In the genomic region with DNA sequence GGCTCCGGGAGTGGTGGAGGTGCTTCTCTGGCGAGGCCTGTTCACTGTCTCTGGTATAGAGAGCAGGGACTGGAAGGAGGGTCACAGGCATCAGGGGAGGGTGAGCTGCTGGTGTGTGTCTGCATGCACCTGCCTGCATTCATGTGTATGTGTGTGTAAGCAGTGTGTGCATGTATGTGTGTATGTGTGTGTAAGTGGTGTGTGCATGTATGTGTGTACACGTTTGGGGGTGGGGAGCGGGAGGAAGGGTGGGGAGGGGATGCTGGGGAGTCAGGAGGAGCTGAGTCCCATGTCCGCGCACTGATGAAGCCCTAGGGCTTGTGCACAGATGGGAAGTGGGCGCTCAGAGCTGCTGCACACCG, we compare ENCODE assay signal across 18 cellular contexts. TPM values are rescaled to one million over a fixed set of nuclear protein-coding genes. Genes with fewer than 3 reads are reported as not detected.
A peak's percentile ranks its signal among the peaks of the same experiment; 100 is the strongest.
DNase-seq lines count a peak whose midpoint lies in the region; ATAC-seq, FAIRE-seq and TF ChIP-seq lines count a peak whose summit lies in the region.
"Had no signal": no experiment of that assay in that cellular context is flagged by ENCODE, and none has a peak within 500 bp of the region (broad histone marks: within the 10 kb centered on the region; RNA-seq: fewer than 3 reads in every experiment).

No MANE protein-coding gene starts in this region.

- H3K27ac ChIP-seq in A549 (peak overlapping the region; percentile 76 to 93; a peak in 5 of 6 replicates), PC-3 (ENCODE audit: low read length) (peak overlapping the region; percentile 70), psoas muscle (peak overlapping the region; percentile 88)
- H3K27ac ChIP-seq: SJCRH30 had no signal

- H4K20me1 ChIP-seq in PC-3 (ENCODE audit: low read length), result no peaks in the 10 kb centered on the region

- TF ChIP-seq CTCF in A549 (IDR thresholded peaks at IDR 0.05), result no peak
- no peak for TF ChIP-seq CTCF in PC-3 (conservative IDR thresholded peaks at IDR 0.05; ENCODE audit: low read depth, low read length)
- no peak for TF ChIP-seq CTCF in chondrocyte (IDR thresholded peaks at IDR 0.05)
- TF ChIP-seq CTCF in psoas muscle (IDR thresholded peaks at IDR 0.05), result no peak

- CTCF ChIA-PET in A549 (lab: Yijun Ruan, JAX) (interaction anchor here (1.6 to 4.0 kb wide), 3 partner anchors 13 to 118 kb away, joined by 4 to 13 read pairs (median 13); no protein-coding TSS in a partner anchor), PC-3 (lab: Charles Lee) (interaction anchor here (1.1 kb wide), 3 partner anchors 15 to 50 kb away, joined by 3 to 8 read pairs (median 4); no protein-coding TSS in a partner anchor)

- POLR2A ChIA-PET in A549 (lab: Yijun Ruan, JAX), result interaction anchor here (0.6 kb wide), 1 partner anchor 67 kb away, joined by 5 read pairs; no protein-coding TSS in a partner anchor
- POLR2A ChIA-PET in PC-3 (lab: Charles Lee; ENCODE audit: unreplicated experiment), result interaction anchor here (0.7 to 1.1 kb wide), 2 partner anchors 26 to 28 kb away, joined by 4 to 12 read pairs; no protein-coding TSS in a partner anchor

- FAIRE-seq in A549 (lab: Jason Lieb, UNC), result no peak
- FAIRE-seq in frontal cortex (lab: Jason Lieb, UNC), result no peak
- FAIRE-seq: GM18507 had no signal

- no peaks in the 10 kb centered on the region for H3K9me3 Mint-ChIP-seq in chondrocyte (ENCODE audit: low read depth)

- no peak for TF ChIP-seq POLR2A in A549 (IDR thresholded peaks at IDR 0.05; ENCODE audit: low read length)

- H3K36me3 Mint-ChIP-seq in chondrocyte (ENCODE audit: low read depth), result peaks cover 9% of the 10 kb centered on the region

- H3K4me1 Mint-ChIP-seq in chondrocyte (ENCODE audit: low read depth), result peaks cover 19% of the 10 kb centered on the region
- H3K4me1 Mint-ChIP-seq: CD14-positive monocyte had no signal

- peak overlapping the region; percentile 75 for H3K27ac Mint-ChIP-seq in chondrocyte (ENCODE audit: unreplicated experiment)
- H3K27ac Mint-ChIP-seq: CD14-positive monocyte had no signal

- H3K36me3 ChIP-seq in PC-3 (ENCODE audit: low read depth, low read length), result no peaks in the 10 kb centered on the region
- H3K36me3 ChIP-seq in psoas muscle (ENCODE audit: insufficient read depth in 1 of 2, low read depth in 1 of 2), result no peaks in the 10 kb centered on the region
- H3K36me3 ChIP-seq: SJCRH30 had no signal

- H2AFZ ChIP-seq in PC-3 (ENCODE audit: low read length), result no peak overlapping the region

- H3K4me2 ChIP-seq in A549 (peak overlapping the region; percentile 49; the same call in 1 of the 3 replicates), PC-3 (ENCODE audit: low read length) (no peak overlapping the region)

- BruUV-seq in PC-3 (replicated peaks; lab: Mats Ljungman, UMichigan), result no TSS peak

- DNase-seq in A549 (ENCODE audit: low read depth in 1 of 2, low spot score in 1 of 2) (no peak), PC-3 (no peak), chondrocyte (ENCODE audit: low spot score) (no peak), psoas muscle (no peak), NCI-H187 treated with DMSO at 0.1 percent for 48 hours (lab: John Stamatoyannopoulos, UW) (no peak), NCI-H146 treated with DMSO at 0.1 percent for 48 hours (lab: John Stamatoyannopoulos, UW; ENCODE audit: unreplicated experiment) (no peak), frontal cortex (ENCODE audit: low spot score in 2 of 2) (no peak)
- DNase-seq: COR-L47, DMS153, KG1, NCI-H1105, NCI-H1930, NCI-H2171, NCI-H82, SJCRH30 had no signal

- WGBS in A549 (ENCODE audit: missing lambda C conversion rate), result 87% methylated on average over 5 of the region's 8 CpGs
- 85 to 89% (median 86%) methylated on average over 8 of the region's 8 CpGs for WGBS in psoas muscle, 3 donors

- H3K4me3 ChIP-seq in A549, result no peak overlapping the region
- no peak overlapping the region for H3K4me3 ChIP-seq in PC-3 (ENCODE audit: low read length)
- H3K4me3 ChIP-seq in psoas muscle, result no peak overlapping the region
- H3K4me3 ChIP-seq: SJCRH30 had no signal

- no peaks in the 10 kb centered on the region for H3K9me3 ChIP-seq in A549
- H3K9me3 ChIP-seq in PC-3 (ENCODE audit: low read length), result no peaks in the 10 kb centered on the region
- no peaks in the 10 kb centered on the region for H3K9me3 ChIP-seq in psoas muscle
- H3K9me3 ChIP-seq: SJCRH30 had no signal

- H3K27me3 Mint-ChIP-seq in chondrocyte (ENCODE audit: low read depth), result no peaks in the 10 kb centered on the region

- H3K79me2 ChIP-seq in PC-3 (ENCODE audit: low read length), result no peaks in the 10 kb centered on the region

- no peak for TF ChIP-seq RAD21 in A549 (conservative IDR thresholded peaks at IDR 0.05 in 1 of 2, IDR thresholded peaks at IDR 0.05 in 1 of 2)

- H3K27me3 ChIP-seq in PC-3 (ENCODE audit: low read length), result no peaks in the 10 kb centered on the region
- no peaks in the 10 kb centered on the region for H3K27me3 ChIP-seq in psoas muscle (ENCODE audit: insufficient read depth in 3 of 3, low read length in 2 of 3)

- no peak for ATAC-seq in A549
- no peak for ATAC-seq in PC-3
- ATAC-seq in psoas muscle, result no peak
- no peak for ATAC-seq in HG02885 (IDR thresholded peaks at IDR 0.05; ENCODE audit: poor library complexity, unreplicated experiment)

- H3K4me1 ChIP-seq in A549 (peaks cover 21% of the 10 kb centered on the region), PC-3 (ENCODE audit: insufficient read depth, low read length) (peaks cover 14% of the 10 kb centered on the region), psoas muscle (peaks cover 18% of the 10 kb centered on the region)
- H3K4me1 ChIP-seq: SJCRH30 had no signal

- TF ChIP-seq EP300 in A549 (IDR thresholded peaks at IDR 0.05), result no peak

- peak overlapping the region; percentile 57 for H3K9ac ChIP-seq in PC-3 (ENCODE audit: low read length)

- intact Hi-C loops in PC-3 (cut with micrococcal nuclease), result no loop called here
- intact Hi-C loops in psoas muscle (cut with DNase I), result no loop called here

- H3K4me3 Mint-ChIP-seq in chondrocyte (ENCODE audit: unreplicated experiment), result no peak overlapping the region
- H3K4me3 Mint-ChIP-seq: CD14-positive monocyte had no signal

- H3K9me2 ChIP-seq in PC-3 (replicated peaks; ENCODE audit: low read length), result no peaks in the 10 kb centered on the region

- no peaks in the 10 kb centered on the region for H3F3A ChIP-seq in PC-3 (ENCODE audit: low read length, unreplicated experiment)

TF ChIP-seq in A549, 52 proteins besides CTCF, POLR2A, EP300 and RAD21 (continues in another document):
- TF ChIP-seq HDAC2 (IDR thresholded peaks at IDR 0.05) (no peak), NR3C1 (IDR thresholded peaks at IDR 0.05) (no peak), ZNF302 (CRISPR knock-in tag; IDR thresholded peaks at IDR 0.05) (no peak), MAFK (IDR thresholded peaks at IDR 0.05; ENCODE audit: partially characterized antibody) (no peak), HOXA7 (CRISPR knock-in tag; IDR thresholded peaks at IDR 0.05) (no peak), FOSB (CRISPR knock-in tag; IDR thresholded peaks at IDR 0.05) (no peak), FOSL2 (IDR thresholded peaks at IDR 0.05) (no peak), FOSL2 (CRISPR knock-in tag; IDR thresholded peaks at IDR 0.05) (no peak)
- TF ChIP-seq, protein P1, sequence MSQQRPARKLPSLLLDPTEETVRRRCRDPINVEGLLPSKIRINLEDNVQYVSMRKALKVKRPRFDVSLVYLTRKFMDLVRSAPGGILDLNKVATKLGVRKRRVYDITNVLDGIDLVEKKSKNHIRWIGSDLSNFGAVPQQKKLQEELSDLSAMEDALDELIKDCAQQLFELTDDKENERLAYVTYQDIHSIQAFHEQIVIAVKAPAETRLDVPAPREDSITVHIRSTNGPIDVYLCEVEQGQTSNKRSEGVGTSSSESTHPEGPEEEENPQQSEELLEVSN (IDR thresholded peaks at IDR 0.05; ENCODE audit: borderline replicate concordance, low read depth), result no peak
- TF ChIP-seq, protein P2, sequence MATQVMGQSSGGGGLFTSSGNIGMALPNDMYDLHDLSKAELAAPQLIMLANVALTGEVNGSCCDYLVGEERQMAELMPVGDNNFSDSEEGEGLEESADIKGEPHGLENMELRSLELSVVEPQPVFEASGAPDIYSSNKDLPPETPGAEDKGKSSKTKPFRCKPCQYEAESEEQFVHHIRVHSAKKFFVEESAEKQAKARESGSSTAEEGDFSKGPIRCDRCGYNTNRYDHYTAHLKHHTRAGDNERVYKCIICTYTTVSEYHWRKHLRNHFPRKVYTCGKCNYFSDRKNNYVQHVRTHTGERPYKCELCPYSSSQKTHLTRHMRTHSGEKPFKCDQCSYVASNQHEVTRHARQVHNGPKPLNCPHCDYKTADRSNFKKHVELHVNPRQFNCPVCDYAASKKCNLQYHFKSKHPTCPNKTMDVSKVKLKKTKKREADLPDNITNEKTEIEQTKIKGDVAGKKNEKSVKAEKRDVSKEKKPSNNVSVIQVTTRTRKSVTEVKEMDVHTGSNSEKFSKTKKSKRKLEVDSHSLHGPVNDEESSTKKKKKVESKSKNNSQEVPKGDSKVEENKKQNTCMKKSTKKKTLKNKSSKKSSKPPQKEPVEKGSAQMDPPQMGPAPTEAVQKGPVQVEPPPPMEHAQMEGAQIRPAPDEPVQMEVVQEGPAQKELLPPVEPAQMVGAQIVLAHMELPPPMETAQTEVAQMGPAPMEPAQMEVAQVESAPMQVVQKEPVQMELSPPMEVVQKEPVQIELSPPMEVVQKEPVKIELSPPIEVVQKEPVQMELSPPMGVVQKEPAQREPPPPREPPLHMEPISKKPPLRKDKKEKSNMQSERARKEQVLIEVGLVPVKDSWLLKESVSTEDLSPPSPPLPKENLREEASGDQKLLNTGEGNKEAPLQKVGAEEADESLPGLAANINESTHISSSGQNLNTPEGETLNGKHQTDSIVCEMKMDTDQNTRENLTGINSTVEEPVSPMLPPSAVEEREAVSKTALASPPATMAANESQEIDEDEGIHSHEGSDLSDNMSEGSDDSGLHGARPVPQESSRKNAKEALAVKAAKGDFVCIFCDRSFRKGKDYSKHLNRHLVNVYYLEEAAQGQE (IDR thresholded peaks at IDR 0.05), result no peak
- TF ChIP-seq, protein P3, sequence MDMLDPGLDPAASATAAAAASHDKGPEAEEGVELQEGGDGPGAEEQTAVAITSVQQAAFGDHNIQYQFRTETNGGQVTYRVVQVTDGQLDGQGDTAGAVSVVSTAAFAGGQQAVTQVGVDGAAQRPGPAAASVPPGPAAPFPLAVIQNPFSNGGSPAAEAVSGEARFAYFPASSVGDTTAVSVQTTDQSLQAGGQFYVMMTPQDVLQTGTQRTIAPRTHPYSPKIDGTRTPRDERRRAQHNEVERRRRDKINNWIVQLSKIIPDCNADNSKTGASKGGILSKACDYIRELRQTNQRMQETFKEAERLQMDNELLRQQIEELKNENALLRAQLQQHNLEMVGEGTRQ (IDR thresholded peaks at IDR 0.05), result no peak

RNA-seq across cellular contexts. Expression of a gene that starts 49.0 kb away (rescaled TPM):
- polyA plus RNA-seq in A549 (2011; rRNA removed) (1.4 and 1.7 TPM in 2 replicates), A549 (2017; fragmentation: RNase III; extraction: RNeasy Plus Mini Kit Qiagen cat#74134 plus additional on column Dnase treatment) (2.7 to 3.2 TPM (median 3.0 TPM) in 3 replicates), psoas muscle (under 1 TPM; 0.29 to 0.55 (median 0.52) TPM)
- 4.0 and 4.1 TPM in 2 replicates for polyA plus RNA-seq in A549 (2012; cell fraction: cytosol; rRNA removed)
- polyA plus RNA-seq in A549 (2012; cell fraction: nucleus; rRNA removed), result 9.6 and 11.9 TPM in 2 replicates
- polyA minus RNA-seq in A549 (2011; rRNA and poly(A)+ RNA removed), result 2.9 and 6.0 TPM in 2 replicates
- total RNA-seq in PC-3 (2014; rRNA removed) (54.3 and 60.7 TPM in 2 replicates), chondrocyte (1.1 to 4.1 TPM (median 2.0 TPM) in 3 replicates), psoas muscle (under 1 TPM; 0.29 to 0.56 (median 0.49) TPM), frontal cortex (not detected)
- polyA plus RNA-seq: CD14-positive monocyte had no signal

Comparison
In these comparisons a context has a peak if more than half of its experiments do, and no peak if none do; other contexts are left out.
1. RNA of a gene that starts 49.0 kb away (total RNA-seq): 54.3 to 60.7 TPM in PC-3; 1.1 to 4.1 TPM in chondrocyte, 0.29 to 0.56 TPM in psoas muscle and not detected in frontal cortex (single experiment); every median in the first group is over 10 times any median in the second.
2. Peak in every context shown above with its lines, with median percentiles within 50 percentile points of each other: H3K27ac ChIP-seq.